3 cellular contexts compared by ENCODE assay signal in genomic region chr13:24366315-24366714, GRCh38. TPM values are rescaled to one million over a fixed set of nuclear protein-coding genes. Genes with fewer than 3 reads are reported as not detected.
"Had no signal": no experiment of that assay in that cellular context is flagged by ENCODE, and none has a peak within 500 bp of the region (broad histone marks: within the 10 kb centered on the region; RNA-seq: fewer than 3 reads in every experiment).

No MANE protein-coding gene starts in this region.

RNA-seq across cellular contexts. Expression of gene C1QTNF9, which starts 56.9 kb away (rescaled TPM):
- total RNA-seq: M059J, SJSA1 had no signal
- polyA plus RNA-seq: SK-N-SH had no signal
